ENCODE assay signal across 24 cellular contexts in genomic region chrX:641671-642435, GRCh38. TPM values are rescaled to one million over a fixed set of nuclear protein-coding genes. Genes with fewer than 3 reads are reported as not detected.
DNase-seq lines count a peak whose midpoint lies in the region; ATAC-seq and TF ChIP-seq lines count a peak whose summit lies in the region.
"Had no signal": no experiment of that assay in that cellular context is flagged by ENCODE, and none has a peak within 500 bp of the region (broad histone marks: within the 10 kb centered on the region; RNA-seq: fewer than 3 reads in every experiment).

No MANE protein-coding gene starts in this region.

- no peaks in the 10 kb centered on the region for H3K4me1 Mint-ChIP-seq in natural killer cell treated with Interleukin-12 subunit alpha and Interleukin-12 subunit beta and Interleukin-15 and Interleukin-18, amount 100 ng/mL, for 72 hours (ENCODE audit: low read depth in 2 of 2)
- H3K4me1 Mint-ChIP-seq in natural killer cell, result peaks cover 0 to 6% of the 10 kb centered on the region in 2 donors
- H3K4me1 Mint-ChIP-seq in stimulated activated memory B cell treated with anti-CD40 and anti-IgM and Interleukin-4, amounts not matched to agents 10 μg/mL and 1 μg/mL and 100 μg/mL, for 72 hours, result peaks cover 13% of the 10 kb centered on the region

- H3K4me3 ChIP-seq in iPS-18c (ENCODE audit: insufficient read depth, low read depth, low read length), result peak overlapping the region; percentile 9; the same call in 1 of the 2 replicates
- no peak overlapping the region for H3K4me3 ChIP-seq in testis
- no peak overlapping the region for H3K4me3 ChIP-seq in left ventricle myocardium inferior

- peak; percentile 47 for DNase-seq in natural killer cell treated with Interleukin-12 subunit alpha and Interleukin-12 subunit beta and Interleukin-15 and Interleukin-18, amount 100 ng/mL, for 72 hours (ENCODE audit: low spot score)
- DNase-seq in natural killer cell (no peak), testis (no peak), foreskin keratinocyte (no peak), left ventricle myocardium inferior (no peak)
- DNase-seq: AML-193; C1 segment of cervical spinal cord; GOT3; Karpas-422; NCI-H1694; NCI-H2081; NCI-H2171; NCI-H345; NCI-H524; NCI-H774; NK-92 treated with Interleukin-12 subunit alpha and Interleukin-12 subunit beta, amount 100 ng/mL, for 24 hours; SIG-M5 had no signal

- H3K9me3 ChIP-seq in iPS-18c (ENCODE audit: control insufficient read depth, insufficient read depth, low read length) (peaks cover 26% of the 10 kb centered on the region), testis (no peaks in the 10 kb centered on the region), left ventricle myocardium inferior (replicated peaks) (no peaks in the 10 kb centered on the region)

- H3K36me3 Mint-ChIP-seq in natural killer cell treated with Interleukin-12 subunit alpha and Interleukin-12 subunit beta and Interleukin-15 and Interleukin-18, amount 100 ng/mL, for 72 hours, result no peaks in the 10 kb centered on the region
- no peaks in the 10 kb centered on the region for H3K36me3 Mint-ChIP-seq in natural killer cell
- H3K36me3 Mint-ChIP-seq in stimulated activated memory B cell treated with anti-CD40 and anti-IgM and Interleukin-4, amounts not matched to agents 10 μg/mL and 1 μg/mL and 100 μg/mL, for 72 hours, result peaks cover 5% of the 10 kb centered on the region
- H3K36me3 Mint-ChIP-seq: CD8-positive, alpha-beta T cell had no signal

- H3K27me3 ChIP-seq in testis (no peaks in the 10 kb centered on the region), foreskin keratinocyte (peaks cover 28% of the 10 kb centered on the region), left ventricle myocardium inferior (ENCODE audit: low read depth) (peaks cover 100% of the 10 kb centered on the region)

- H3K36me3 ChIP-seq in testis (ENCODE audit: low read depth, missing control alignments) (no peaks in the 10 kb centered on the region), left ventricle myocardium inferior (no peaks in the 10 kb centered on the region)

- 2 to 5% methylated on average over 16 to 37 of the region's 37 CpGs for WGBS in testis, 2 donors

- TF ChIP-seq CTCF in natural killer cell (IDR thresholded peaks at IDR 0.05), result no peak
- no peak for TF ChIP-seq CTCF in testis (IDR thresholded peaks at IDR 0.05)
- TF ChIP-seq CTCF in foreskin keratinocyte (conservative IDR thresholded peaks at IDR 0.05), result no peak
- TF ChIP-seq CTCF in left ventricle myocardium inferior (IDR thresholded peaks at IDR 0.05; ENCODE audit: borderline replicate concordance), result no peak

- H3K4me3 Mint-ChIP-seq in natural killer cell treated with Interleukin-12 subunit alpha and Interleukin-12 subunit beta and Interleukin-15 and Interleukin-18, amount 100 ng/mL, for 72 hours, result no peak overlapping the region
- no peak overlapping the region for H3K4me3 Mint-ChIP-seq in natural killer cell
- H3K4me3 Mint-ChIP-seq in stimulated activated memory B cell treated with anti-CD40 and anti-IgM and Interleukin-4, amounts not matched to agents 10 μg/mL and 1 μg/mL and 100 μg/mL, for 72 hours, result no peak overlapping the region
- H3K4me3 Mint-ChIP-seq: CD8-positive, alpha-beta T cell had no signal

- H3K4me1 ChIP-seq in testis (no peaks in the 10 kb centered on the region), foreskin keratinocyte (no peaks in the 10 kb centered on the region), left ventricle myocardium inferior (peaks cover 9% of the 10 kb centered on the region)

- no peaks in the 10 kb centered on the region for H3K9me3 Mint-ChIP-seq in natural killer cell treated with Interleukin-12 subunit alpha and Interleukin-12 subunit beta and Interleukin-15 and Interleukin-18, amount 100 ng/mL, for 72 hours
- no peaks in the 10 kb centered on the region for H3K9me3 Mint-ChIP-seq in natural killer cell
- H3K9me3 Mint-ChIP-seq in stimulated activated memory B cell treated with anti-CD40 and anti-IgM and Interleukin-4, amounts not matched to agents 10 μg/mL and 1 μg/mL and 100 μg/mL, for 72 hours, result peaks cover 3% of the 10 kb centered on the region
- H3K9me3 Mint-ChIP-seq: CD8-positive, alpha-beta T cell had no signal

- intact Hi-C loops in natural killer cell (cut with micrococcal nuclease) (no loop called here), testis (cut with DNase I; ENCODE audit: low total_unique reads) (no loop called here), left ventricle myocardium inferior (cut with micrococcal nuclease) (no loop called here)

- ATAC-seq in natural killer cell treated with Interleukin-12 subunit alpha and Interleukin-12 subunit beta and Interleukin-15 and Interleukin-18, amount 100 ng/mL, for 72 hours, result no peak
- ATAC-seq in natural killer cell, result no peak
- ATAC-seq in stimulated activated memory B cell treated with anti-CD40 and anti-IgM and Interleukin-4, amounts not matched to agents 10 μg/mL and 1 μg/mL and 100 μg/mL, for 72 hours, result peak; percentile 31
- no peak for ATAC-seq in foreskin keratinocyte
- no peak for ATAC-seq in esophagus mucosa
- ATAC-seq: CD8-positive, alpha-beta T cell had no signal

- peaks cover 16 to 28% of the 10 kb centered on the region in 2 donors for H3K27me3 Mint-ChIP-seq in natural killer cell treated with Interleukin-12 subunit alpha and Interleukin-12 subunit beta and Interleukin-15 and Interleukin-18, amount 100 ng/mL, for 72 hours
- H3K27me3 Mint-ChIP-seq in natural killer cell (ENCODE audit: low read depth in 2 of 2), result peaks cover 28 to 40% of the 10 kb centered on the region in 2 donors
- peaks cover 84% of the 10 kb centered on the region for H3K27me3 Mint-ChIP-seq in stimulated activated memory B cell treated with anti-CD40 and anti-IgM and Interleukin-4, amounts not matched to agents 10 μg/mL and 1 μg/mL and 100 μg/mL, for 72 hours

- H3K27ac ChIP-seq in testis, result no peak overlapping the region
- H3K27ac ChIP-seq in foreskin keratinocyte, result no peak overlapping the region
- H3K27ac ChIP-seq in left ventricle myocardium inferior (replicated peaks), result no peak overlapping the region

- no peak for TF ChIP-seq POLR2A in testis (IDR thresholded peaks at IDR 0.05)

- no peak overlapping the region for H3K27ac Mint-ChIP-seq in natural killer cell treated with Interleukin-12 subunit alpha and Interleukin-12 subunit beta and Interleukin-15 and Interleukin-18, amount 100 ng/mL, for 72 hours
- H3K27ac Mint-ChIP-seq in natural killer cell, result no peak overlapping the region
- no peak overlapping the region for H3K27ac Mint-ChIP-seq in stimulated activated memory B cell treated with anti-CD40 and anti-IgM and Interleukin-4, amounts not matched to agents 10 μg/mL and 1 μg/mL and 100 μg/mL, for 72 hours
- H3K27ac Mint-ChIP-seq: CD8-positive, alpha-beta T cell had no signal

RNA-seq across cellular contexts. Expression of gene SHOX, which starts 11.3 kb away (rescaled TPM):
- total RNA-seq in natural killer cell treated with Interleukin-12 subunit alpha and Interleukin-12 subunit beta and Interleukin-15 and Interleukin-18, amount 100 ng/mL, for 72 hours, result not detected
- not detected for total RNA-seq in natural killer cell
- under 1 TPM; 0.06 to 0.16 TPM for total RNA-seq in testis
- polyA plus RNA-seq in testis (ENCODE audit: insufficient read depth, low read depth, low replicate concordance), result not detected
- total RNA-seq in foreskin keratinocyte, result not detected in 2 replicates
- polyA plus RNA-seq in foreskin keratinocyte, result not detected in 2 replicates
- total RNA-seq in esophagus mucosa, result not detected
- not detected for total RNA-seq in left ventricle myocardium inferior
- total RNA-seq: A172; CD8-positive, alpha-beta T cell; MCF 10A had no signal
- polyA plus RNA-seq: AG04450 had no signal
